In genomic region chr9:114587345-114588149, GRCh38 we compare ENCODE assay signal across 8 cellular contexts. TPM values are rescaled to one million over a fixed set of nuclear protein-coding genes. Genes with fewer than 3 reads are reported as not detected.
DNase-seq lines count a peak whose midpoint lies in the region; ATAC-seq and TF ChIP-seq lines count a peak whose summit lies in the region.

ATP6V1G1 (plus strand) TSS chr9:114587769; CDS start chr9:114587839, 70 bp downstream.

- TF ChIP-seq CTCF in GM10248 (IDR thresholded peaks at IDR 0.05; ENCODE audit: control extremely low read depth, extremely low read depth, low read depth, missing control alignments), result peak; percentile 16
- no peak for TF ChIP-seq CTCF in omental fat pad (IDR thresholded peaks at IDR 0.05)
- TF ChIP-seq CTCF in testis (IDR thresholded peaks at IDR 0.05), result peak in 1 of 3 experiments; percentile 35

- CTCF ChIA-PET in GM10248 (lab: Yijun Ruan, JAX), result interaction anchor here (0.7 to 6.3 kb wide), 12 partner anchors 11 to 184 kb away, joined by 3 to 65 read pairs (median 4); no protein-coding TSS in a partner anchor

- POLR2A ChIA-PET in GM10248 (lab: Yijun Ruan, JAX), result interaction anchor here (0.8 to 1.2 kb wide), 7 partner anchors 13 to 106 kb away, joined by 3 to 7 read pairs (median 3); no protein-coding TSS in a partner anchor

- H3K27ac Mint-ChIP-seq in activated naive CD4-positive, alpha-beta T cell treated with anti-CD3 and anti-CD28 coated beads, Interleukin-2, amount 50 U/mL, for 72 hours, result peak within 1 kb of the TSS; percentile 99 to 100

- no peaks in the 10 kb centered on the region for H3K27me3 ChIP-seq in testis

- peaks cover 22 to 27% of the 10 kb centered on the region in 2 donors for H3K36me3 Mint-ChIP-seq in activated naive CD4-positive, alpha-beta T cell treated with anti-CD3 and anti-CD28 coated beads, Interleukin-2, amount 50 U/mL, for 72 hours

- H3K9me3 ChIP-seq in testis, result no peaks in the 10 kb centered on the region

- WGBS in testis, 2 donors, result 1% methylated on average over 32 to 49 of the region's 50 CpGs

- intact Hi-C loops in testis (cut with DNase I; ENCODE audit: low total_unique reads), result no loop called here

- DNase-seq in GM10248 (ENCODE audit: extremely low spot score), result peak; percentile 96
- DNase-seq in NCI-H1092 treated with DMSO at 0.1 percent for 48 hours (lab: John Stamatoyannopoulos, UW), result peak; percentile 98
- DNase-seq in SKM-1 (lab: John Stamatoyannopoulos, UW; ENCODE audit: unreplicated experiment), result peak; percentile 58
- DNase-seq in activated naive CD4-positive, alpha-beta T cell treated with anti-CD3 and anti-CD28 coated beads, Interleukin-2, amount 50 U/mL, for 72 hours (ENCODE audit: low spot score in 2 of 2), result peak; percentile 98 to 99
- DNase-seq in glomerular visceral epithelial cell (ENCODE audit: extremely low spot score), result peak; percentile 99
- DNase-seq in omental fat pad (ENCODE audit: low spot score), result peak; percentile 98
- peak; percentile 99 for DNase-seq in testis

- peak within 1 kb of the TSS; percentile 81 to 99 for H3K4me3 ChIP-seq in testis

- no peaks in the 10 kb centered on the region for H3K36me3 ChIP-seq in testis (ENCODE audit: low read depth, missing control alignments)

- H3K4me1 ChIP-seq in testis, result peaks cover 31% of the 10 kb centered on the region

- peak; percentile 84 for TF ChIP-seq POLR2A in testis (IDR thresholded peaks at IDR 0.05)

- H3K9me3 Mint-ChIP-seq in activated naive CD4-positive, alpha-beta T cell treated with anti-CD3 and anti-CD28 coated beads, Interleukin-2, amount 50 U/mL, for 72 hours, result no peaks in the 10 kb centered on the region

- peak; percentile 91 for ATAC-seq in HG02610 (IDR thresholded peaks at IDR 0.05; ENCODE audit: unreplicated experiment)
- ATAC-seq in activated naive CD4-positive, alpha-beta T cell treated with anti-CD3 and anti-CD28 coated beads, Interleukin-2, amount 50 U/mL, for 72 hours, result peak; percentile 95 to 96
- peak; percentile 99 for ATAC-seq in omental fat pad (ENCODE audit: low FRiP score)

- H3K27ac ChIP-seq in testis, result peak within 1 kb of the TSS; percentile 90 to 94

RNA-seq across cellular contexts. Expression of gene ATP6V1G1, which starts in this region (rescaled TPM):
- total RNA-seq in activated naive CD4-positive, alpha-beta T cell treated with anti-CD3 and anti-CD28 coated beads, Interleukin-2, amount 50 U/mL, for 72 hours, result 10 to 100 TPM; 37.4 to 37.8 TPM
- 100 to 1,000 TPM; 101 to 152 (median 139) TPM for total RNA-seq in omental fat pad
- 100 to 1,000 TPM; 233 to 243 TPM for total RNA-seq in testis
- polyA plus RNA-seq in testis (ENCODE audit: insufficient read depth, low read depth, low replicate concordance), result 215 TPM

Comparison
In these comparisons a context has a peak if more than half of its experiments do, and no peak if none do; other contexts are left out.
1. Peak in every context shown above with its lines: DNase-seq, ATAC-seq, H3K4me3 ChIP-seq and H3K27ac ChIP-seq.